Comparison of ENCODE assay signal across 22 cellular contexts in genomic region chr1:237792149-237792548, GRCh38.
"Had no signal": no experiment of that assay in that cellular context is flagged by ENCODE, and none has a peak within 500 bp of the region (broad histone marks: within the 10 kb centered on the region; RNA-seq: fewer than 3 reads in every experiment).

No MANE protein-coding gene starts in this region.

- H3K4me3 ChIP-seq: coronary artery, dorsolateral prefrontal cortex, esophagus muscularis mucosa, gastroesophageal sphincter, heart left ventricle, hepatocyte, lower lobe of right lung had no signal

- H3K4me2 ChIP-seq: hepatocyte had no signal

- H3K36me3 ChIP-seq: lower lobe of right lung had no signal

- ATAC-seq: gastroesophageal sphincter; left lobe of liver; lower lobe of right lung; naive thymus-derived CD4-positive, alpha-beta T cell had no signal

- H3K79me2 ChIP-seq: hepatocyte had no signal

- H3K4me1 ChIP-seq: esophagus muscularis mucosa, foreskin keratinocyte, gastroesophageal sphincter, lower lobe of right lung had no signal

- H2AFZ ChIP-seq: hepatocyte had no signal

- H3K9me3 ChIP-seq: esophagus muscularis mucosa, gastroesophageal sphincter, heart left ventricle, lower lobe of right lung had no signal

- DNase-seq: dermis blood vessel endothelial cell; dorsolateral prefrontal cortex; effector CD4-positive, alpha-beta T cell; effector memory CD4-positive, alpha-beta T cell; foreskin keratinocyte; heart left ventricle; hypothalamus; immature natural killer cell; islet precursor cell; kidney; kidney glomerular epithelial cell; left colon; left ventricle myocardium superior; lower lobe of right lung; mesendoderm; midbrain; naive thymus-derived CD4-positive, alpha-beta T cell had no signal

- H3K27ac ChIP-seq: coronary artery, esophagus muscularis mucosa, foreskin keratinocyte, gastroesophageal sphincter, heart left ventricle, hepatocyte, lower lobe of right lung had no signal

- H3K27me3 ChIP-seq: dorsolateral prefrontal cortex, esophagus muscularis mucosa, foreskin keratinocyte, gastroesophageal sphincter, heart left ventricle, hepatocyte had no signal
